16 cellular contexts compared by ENCODE assay signal in the genomic region with DNA sequence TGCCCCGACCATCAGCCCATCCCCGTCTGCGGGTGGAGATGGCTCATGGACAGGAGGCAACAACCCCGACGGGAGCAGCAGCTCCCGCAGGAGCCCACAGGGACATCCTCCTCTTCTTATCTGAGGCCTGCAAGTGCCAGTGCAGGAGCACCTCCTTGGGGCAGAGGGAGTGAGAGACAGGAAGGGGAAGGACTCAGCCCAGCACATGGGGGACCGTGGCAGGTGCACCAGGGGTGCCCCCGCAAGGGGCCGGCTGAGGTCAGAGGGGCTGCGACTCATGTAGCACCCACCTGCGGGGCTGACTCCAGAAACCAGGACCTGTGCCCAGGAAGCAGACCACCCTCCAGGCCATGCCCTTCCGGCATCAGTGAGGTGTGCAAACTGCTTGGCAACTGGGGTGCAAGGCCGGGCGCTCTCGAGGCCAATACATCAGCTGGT.
DNase-seq lines count a peak whose midpoint lies in the region; ATAC-seq and TF ChIP-seq lines count a peak whose summit lies in the region.
"Had no signal": no experiment of that assay in that cellular context is flagged by ENCODE, and none has a peak within 500 bp of the region (broad histone marks: within the 10 kb centered on the region; RNA-seq: fewer than 3 reads in every experiment).

No MANE protein-coding gene starts in this region.

- CTCF ChIA-PET in WTC11 (lab: Charles Lee): interaction anchor here (0.8 to 3.2 kb wide), 17 partner anchors 12 to 614 kb away, joined by 3 to 43 read pairs (median 4); partner anchors contain the start of genes ADAMTS16 and ICE1

- H3K36me3 ChIP-seq in GM23338 (ENCODE audit: insufficient read depth): no peaks in the 10 kb centered on the region
- H3K36me3 ChIP-seq: HAP-1, MG63, SJCRH30 had no signal

- no peak overlapping the region for H3K27ac ChIP-seq in GM23338 (ENCODE audit: low read depth)
- H3K27ac ChIP-seq: HL-60, SJCRH30 had no signal

- no peak overlapping the region for H2AFZ ChIP-seq in GM23338

- no peaks in the 10 kb centered on the region for H4K20me1 ChIP-seq in GM23338 (replicated peaks; ENCODE audit: insufficient read depth)

- peaks cover 4% of the 10 kb centered on the region; the same call in 1 of the 3 replicates for H3K4me1 Mint-ChIP-seq in GM23338
- H3K4me1 Mint-ChIP-seq in WTC11: peaks cover 10% of the 10 kb centered on the region
- H3K4me1 Mint-ChIP-seq in T-helper 2 cell treated with Interferon-gamma antibody and Interleukin-4, amounts not matched to agents 5 μg/mL and 100 μg/mL, for 36 hours (ENCODE audit: low read depth): no peaks in the 10 kb centered on the region
- H3K4me1 Mint-ChIP-seq: B cell, CD14-positive monocyte had no signal

- no peaks in the 10 kb centered on the region for H3K4me1 ChIP-seq in GM23338 (ENCODE audit: insufficient read depth)
- H3K4me1 ChIP-seq: HAP-1, SJCRH30 had no signal

- no peak overlapping the region for H3K27ac Mint-ChIP-seq in GM23338
- H3K27ac Mint-ChIP-seq in WTC11: no peak overlapping the region
- H3K27ac Mint-ChIP-seq in T-helper 2 cell treated with Interferon-gamma antibody and Interleukin-4, amounts not matched to agents 5 μg/mL and 100 μg/mL, for 36 hours: no peak overlapping the region
- H3K27ac Mint-ChIP-seq: B cell, CD14-positive monocyte had no signal

- ATAC-seq in GM23338 (peak; percentile 58), WTC11 (peak; percentile 59), sciatic nerve (peak; percentile 6)

- no peaks in the 10 kb centered on the region for H3K9me2 ChIP-seq in GM23338 (ENCODE audit: insufficient read depth)

- H3K36me3 Mint-ChIP-seq in GM23338 (ENCODE audit: low read depth): no peaks in the 10 kb centered on the region
- no peaks in the 10 kb centered on the region for H3K36me3 Mint-ChIP-seq in WTC11
- no peaks in the 10 kb centered on the region for H3K36me3 Mint-ChIP-seq in T-helper 2 cell treated with Interferon-gamma antibody and Interleukin-4, amounts not matched to agents 5 μg/mL and 100 μg/mL, for 36 hours (ENCODE audit: low read depth)
- H3K36me3 Mint-ChIP-seq: CD14-positive monocyte had no signal

- POLR2A ChIA-PET in WTC11 (lab: Charles Lee): interaction anchor here (0.5 kb wide), 1 partner anchor 352 kb away, joined by 3 read pairs; no protein-coding TSS in a partner anchor

- peaks cover 2% of the 10 kb centered on the region for H3K27me3 Mint-ChIP-seq in GM23338 (ENCODE audit: insufficient read depth, low read depth, poor library complexity)
- H3K27me3 Mint-ChIP-seq in WTC11 (ENCODE audit: low read depth): no peaks in the 10 kb centered on the region; the same call in 1 of the 2 replicates
- H3K27me3 Mint-ChIP-seq in T-helper 2 cell treated with Interferon-gamma antibody and Interleukin-4, amounts not matched to agents 5 μg/mL and 100 μg/mL, for 36 hours (ENCODE audit: low read depth): no peaks in the 10 kb centered on the region
- H3K27me3 Mint-ChIP-seq: B cell had no signal

- intact Hi-C loops in sciatic nerve (cut with DNase I): no loop called here

- H3K9me3 Mint-ChIP-seq in GM23338 (no peaks in the 10 kb centered on the region), WTC11 (no peaks in the 10 kb centered on the region)
- H3K9me3 Mint-ChIP-seq in T-helper 2 cell treated with Interferon-gamma antibody and Interleukin-4, amounts not matched to agents 5 μg/mL and 100 μg/mL, for 36 hours: no peaks in the 10 kb centered on the region
- H3K9me3 Mint-ChIP-seq: CD14-positive monocyte had no signal

- TF ChIP-seq CTCF in GM23338 (conservative IDR thresholded peaks at IDR 0.05; ENCODE audit: low read depth in 2 of 2) (0 out of 4 replicates have a peak, but pooled peaks of 1 of the 2 experiments have one; percentile 15), WTC11 (IDR thresholded peaks at IDR 0.05) (no peak)

- no peaks in the 10 kb centered on the region for H3F3A ChIP-seq in GM23338 (replicated peaks; ENCODE audit: low read depth)

- no peak overlapping the region for H3K4me2 ChIP-seq in GM23338

- no peaks in the 10 kb centered on the region for H3K79me2 ChIP-seq in GM23338 (replicated peaks; ENCODE audit: insufficient read depth)

- DNase-seq in GM23338 (ENCODE audit: low spot score) (peak; percentile 17), WTC11 (ENCODE audit: low spot score) (peak; percentile 22), iPS-NIHi7 (ENCODE audit: extremely low spot score) (peak; percentile 22), sciatic nerve (ENCODE audit: low spot score) (no peak), T1000 (lab: John Stamatoyannopoulos, UW) (no peak), NCI-H1105 (lab: John Stamatoyannopoulos, UW) (no peak)
- no peak for DNase-seq in T-helper 2 cell treated with Interferon-gamma antibody and Interleukin-4, amounts not matched to agents 5 μg/mL and 100 μg/mL, for 36 hours (ENCODE audit: low spot score)
- DNase-seq: NCI-H1048, NCI-H1436 treated with DMSO at 0.1 percent for 48 hours had no signal

- no peak overlapping the region for H3K4me3 ChIP-seq in GM23338
- H3K4me3 ChIP-seq: HAP-1, K562, MG63, SJCRH30 had no signal

- H3K4me3 Mint-ChIP-seq in GM23338 (no peak overlapping the region), WTC11 (no peak overlapping the region)
- no peak overlapping the region for H3K4me3 Mint-ChIP-seq in T-helper 2 cell treated with Interferon-gamma antibody and Interleukin-4, amounts not matched to agents 5 μg/mL and 100 μg/mL, for 36 hours
- H3K4me3 Mint-ChIP-seq: B cell, CD14-positive monocyte had no signal

- no peaks in the 10 kb centered on the region for H3K27me3 ChIP-seq in GM23338 (ENCODE audit: insufficient read depth)
- H3K27me3 ChIP-seq: MG63, SJCRH30 had no signal

TF ChIP-seq in GM23338, 12 proteins besides CTCF, POLR2A, EP300 and RAD21 (continues in another document):
- TF ChIP-seq POLR2AphosphoS5 (IDR thresholded peaks at IDR 0.05; ENCODE audit: low read depth) (no peak), REST (IDR thresholded peaks at IDR 0.05; ENCODE audit: unreplicated experiment) (no peak), EZH2phosphoT487 (IDR thresholded peaks at IDR 0.05; ENCODE audit: unreplicated experiment) (no peak), STAT1 (IDR thresholded peaks at IDR 0.05; ENCODE audit: unreplicated experiment) (no peak), EZH2 (IDR thresholded peaks at IDR 0.05; ENCODE audit: low read depth, unreplicated experiment) (no peak), NANOG (IDR thresholded peaks at IDR 0.05; ENCODE audit: borderline replicate concordance) (no peak)

TF ChIP-seq in WTC11, 78 proteins besides CTCF, POLR2A, EP300 and RAD21 (continues in another document):
- TF ChIP-seq TEAD4 (CRISPR knock-in tag; IDR thresholded peaks at IDR 0.05) (no peak), ZNF232 (CRISPR knock-in tag; IDR thresholded peaks at IDR 0.05) (no peak), ZNF219 (CRISPR knock-in tag; IDR thresholded peaks at IDR 0.05; ENCODE audit: borderline replicate concordance) (no peak), IRF1 (CRISPR knock-in tag; IDR thresholded peaks at IDR 0.05) (no peak), PRRX2 (CRISPR knock-in tag; IDR thresholded peaks at IDR 0.05) (no peak), SP1 (CRISPR knock-in tag; conservative IDR thresholded peaks at IDR 0.05) (no peak), ZBTB21 (CRISPR knock-in tag; IDR thresholded peaks at IDR 0.05; ENCODE audit: borderline replicate concordance) (no peak)
- TF ChIP-seq, protein P1, sequence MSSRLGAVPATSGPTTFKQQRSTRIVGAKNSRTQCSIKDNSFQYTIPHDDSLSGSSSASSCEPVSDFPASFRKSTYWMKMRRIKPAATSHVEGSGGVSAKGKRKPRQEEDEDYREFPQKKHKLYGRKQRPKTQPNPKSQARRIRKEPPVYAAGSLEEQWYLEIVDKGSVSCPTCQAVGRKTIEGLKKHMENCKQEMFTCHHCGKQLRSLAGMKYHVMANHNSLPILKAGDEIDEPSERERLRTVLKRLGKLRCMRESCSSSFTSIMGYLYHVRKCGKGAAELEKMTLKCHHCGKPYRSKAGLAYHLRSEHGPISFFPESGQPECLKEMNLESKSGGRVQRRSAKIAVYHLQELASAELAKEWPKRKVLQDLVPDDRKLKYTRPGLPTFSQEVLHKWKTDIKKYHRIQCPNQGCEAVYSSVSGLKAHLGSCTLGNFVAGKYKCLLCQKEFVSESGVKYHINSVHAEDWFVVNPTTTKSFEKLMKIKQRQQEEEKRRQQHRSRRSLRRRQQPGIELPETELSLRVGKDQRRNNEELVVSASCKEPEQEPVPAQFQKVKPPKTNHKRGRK (CRISPR knock-in tag; IDR thresholded peaks at IDR 0.05; ENCODE audit: borderline replicate concordance): no peak
- TF ChIP-seq, protein P2, sequence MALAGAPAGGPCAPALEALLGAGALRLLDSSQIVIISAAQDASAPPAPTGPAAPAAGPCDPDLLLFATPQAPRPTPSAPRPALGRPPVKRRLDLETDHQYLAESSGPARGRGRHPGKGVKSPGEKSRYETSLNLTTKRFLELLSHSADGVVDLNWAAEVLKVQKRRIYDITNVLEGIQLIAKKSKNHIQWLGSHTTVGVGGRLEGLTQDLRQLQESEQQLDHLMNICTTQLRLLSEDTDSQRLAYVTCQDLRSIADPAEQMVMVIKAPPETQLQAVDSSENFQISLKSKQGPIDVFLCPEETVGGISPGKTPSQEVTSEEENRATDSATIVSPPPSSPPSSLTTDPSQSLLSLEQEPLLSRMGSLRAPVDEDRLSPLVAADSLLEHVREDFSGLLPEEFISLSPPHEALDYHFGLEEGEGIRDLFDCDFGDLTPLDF (CRISPR knock-in tag; IDR thresholded peaks at IDR 0.05): no peak
- TF ChIP-seq, protein P3, sequence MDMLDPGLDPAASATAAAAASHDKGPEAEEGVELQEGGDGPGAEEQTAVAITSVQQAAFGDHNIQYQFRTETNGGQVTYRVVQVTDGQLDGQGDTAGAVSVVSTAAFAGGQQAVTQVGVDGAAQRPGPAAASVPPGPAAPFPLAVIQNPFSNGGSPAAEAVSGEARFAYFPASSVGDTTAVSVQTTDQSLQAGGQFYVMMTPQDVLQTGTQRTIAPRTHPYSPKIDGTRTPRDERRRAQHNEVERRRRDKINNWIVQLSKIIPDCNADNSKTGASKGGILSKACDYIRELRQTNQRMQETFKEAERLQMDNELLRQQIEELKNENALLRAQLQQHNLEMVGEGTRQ (CRISPR knock-in tag; IDR thresholded peaks at IDR 0.05): no peak

Comparison
In these comparisons a context has a peak if more than half of its experiments do, and no peak if none do; other contexts are left out.
1. ATAC-seq: peak in every context shown above with its lines; median percentile 59 in WTC11; 58 in GM23338; 6 in sciatic nerve.
2. DNase-seq: peak in GM23338 (single experiment), WTC11 (single experiment) and iPS-NIHi7 (single experiment); none in sciatic nerve (single experiment), T1000 (single experiment), T-helper 2 cell treated with Interferon-gamma antibody and Interleukin-4, amounts not matched to agents 5 μg/mL and 100 μg/mL, for 36 hours (single experiment) and NCI-H1105 (single experiment).